Comparison of ENCODE assay signal across 8 cellular contexts in the genomic region with DNA sequence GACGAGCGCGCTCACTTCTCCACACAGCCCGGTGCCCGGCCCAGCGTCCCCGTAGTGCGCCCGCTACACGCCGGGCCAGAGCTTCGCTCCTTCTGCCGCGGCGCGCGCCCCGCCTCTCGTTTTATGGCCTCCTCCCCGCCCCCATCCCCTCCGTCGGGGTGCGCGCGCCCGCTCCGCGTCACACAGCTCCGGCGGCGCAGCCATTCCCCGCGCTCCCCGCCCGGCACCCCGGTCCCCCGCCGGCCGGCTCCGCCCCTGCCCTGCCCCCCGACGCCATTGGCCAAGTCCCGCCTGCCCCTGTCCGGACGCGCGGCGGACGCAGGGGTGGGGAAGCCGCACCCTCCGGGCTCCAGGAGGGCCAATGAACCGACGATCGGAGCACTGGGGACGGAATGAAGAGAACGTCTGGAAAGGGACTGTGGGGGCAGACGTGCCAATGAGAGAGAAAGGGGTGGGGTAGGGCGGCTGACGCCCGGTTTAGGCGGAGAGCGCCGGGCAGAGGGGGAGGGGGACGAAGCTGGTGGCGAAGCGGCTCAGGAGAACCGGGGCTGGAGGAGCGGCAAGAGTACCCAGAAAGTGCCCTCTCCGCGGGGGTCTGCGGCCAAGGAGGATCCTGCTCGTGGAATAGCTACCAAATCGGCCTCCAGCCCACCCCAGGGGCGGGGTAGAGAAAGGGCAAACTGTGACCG. TPM values are rescaled to one million over a fixed set of nuclear protein-coding genes. Genes with fewer than 3 reads are reported as not detected.
DNase-seq lines count a peak whose midpoint lies in the region; ATAC-seq and FAIRE-seq lines count a peak whose summit lies in the region.

A gene with protein sequence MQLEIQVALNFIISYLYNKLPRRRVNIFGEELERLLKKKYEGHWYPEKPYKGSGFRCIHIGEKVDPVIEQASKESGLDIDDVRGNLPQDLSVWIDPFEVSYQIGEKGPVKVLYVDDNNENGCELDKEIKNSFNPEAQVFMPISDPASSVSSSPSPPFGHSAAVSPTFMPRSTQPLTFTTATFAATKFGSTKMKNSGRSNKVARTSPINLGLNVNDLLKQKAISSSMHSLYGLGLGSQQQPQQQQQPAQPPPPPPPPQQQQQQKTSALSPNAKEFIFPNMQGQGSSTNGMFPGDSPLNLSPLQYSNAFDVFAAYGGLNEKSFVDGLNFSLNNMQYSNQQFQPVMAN (minus strand): TSS at position 94 of the 689 bp plus-strand sequence. CDS start 2,337 bp downstream, outside the sequence.

- no peak within 1 kb of the TSS for H2AK5ac ChIP-seq in mesendoderm (ENCODE audit: low read length)

- H2BK5ac ChIP-seq in mesendoderm (ENCODE audit: low read length) = no peak within 1 kb of the TSS

- peak within 1 kb of the TSS; percentile 100 for H3K4me2 ChIP-seq in mesendoderm (ENCODE audit: low read length)

- peak; percentile 62 for ATAC-seq in GM21367 (IDR thresholded peaks at IDR 0.05; ENCODE audit: unreplicated experiment)

- H3K56ac ChIP-seq in mesendoderm (ENCODE audit: low read length) = peak within 1 kb of the TSS; percentile 95

- H3K18ac ChIP-seq in mesendoderm (ENCODE audit: low read length) = peak within 1 kb of the TSS; percentile 99

- H3K36me3 ChIP-seq in effector memory CD4-positive, alpha-beta T cell (ENCODE audit: control insufficient read depth, insufficient read depth, low read length) = peaks cover 15% of the 10 kb centered on the region
- H3K36me3 ChIP-seq in mesendoderm (ENCODE audit: control insufficient read depth, insufficient read depth, low read length) = no peaks in the 10 kb centered on the region

- peaks cover 2% of the 10 kb centered on the region for H3K79me1 ChIP-seq in mesendoderm (ENCODE audit: low read length)

- no peak within 1 kb of the TSS for H4K8ac ChIP-seq in mesendoderm (ENCODE audit: low read depth, low read length)

- peak within 1 kb of the TSS; percentile 85 for H3K23ac ChIP-seq in mesendoderm (ENCODE audit: low read length)

- H3K27me3 ChIP-seq in effector memory CD4-positive, alpha-beta T cell (replicated peaks; ENCODE audit: control insufficient read depth, insufficient read depth, low read length, poor library complexity, severe bottlenecking) = no peaks in the 10 kb centered on the region
- no peaks in the 10 kb centered on the region for H3K27me3 ChIP-seq in mesendoderm (ENCODE audit: insufficient read depth, low read length, poor library complexity)

- no peak within 1 kb of the TSS for H4K5ac ChIP-seq in mesendoderm (ENCODE audit: low read length)

- no CpG with 5 or more reads among the region's 75 CpGs for WGBS in mesendoderm (ENCODE audit: extremely low coverage, insufficient coverage, low lambda C conversion rate)

- peak within 1 kb of the TSS; percentile 97 for H3K27ac ChIP-seq in effector memory CD4-positive, alpha-beta T cell (ENCODE audit: insufficient read depth, low read length, poor library complexity, severe bottlenecking)
- peak within 1 kb of the TSS; percentile 97 for H3K27ac ChIP-seq in mesendoderm (ENCODE audit: low read depth, low read length)

- FAIRE-seq in HTR-8/SVneo (lab: Jason Lieb, UNC) = peak; percentile 99

- peak within 1 kb of the TSS; percentile 71 for H3K4ac ChIP-seq in mesendoderm (ENCODE audit: low read depth, low read length)

- H2BK15ac ChIP-seq in mesendoderm (replicated peaks; ENCODE audit: low read depth) = no peak within 1 kb of the TSS

- H3K9me3 ChIP-seq in effector memory CD4-positive, alpha-beta T cell (ENCODE audit: control insufficient read depth, low read length) = no peaks in the 10 kb centered on the region

- peaks cover 2% of the 10 kb centered on the region for H3K79me2 ChIP-seq in mesendoderm (ENCODE audit: control insufficient read depth, insufficient read depth, low read length)

- DNase-seq in COR-L47 (lab: John Stamatoyannopoulos, UW) (peak; percentile 98), HTR-8/SVneo (ENCODE audit: insufficient read length, low spot score) (peak; percentile 95), NOMO-1 treated with DMSO at 0.1 percent for 48 hours (lab: John Stamatoyannopoulos, UW; ENCODE audit: unreplicated experiment) (peak; percentile 98), mesendoderm (peak; percentile 97)
- DNase-seq in activated CD8-positive, alpha-beta memory T cell treated with anti-CD3 and anti-CD28 coated beads for 4 hours (ENCODE audit: low read depth in 2 of 2) = peak; percentile 88
- DNase-seq in effector memory CD4-positive, alpha-beta T cell = peak; percentile 93 to 95 (median 94)
- peak; percentile 93 for DNase-seq in stimulated activated CD8-positive, alpha-beta memory T cell treated with anti-CD3 and anti-CD28 coated beads, Interleukin-12 subunit alpha, Interleukin-12 subunit beta, amount 100 ng/mL, for 4 hours (ENCODE audit: low read depth)

- H3K4me1 ChIP-seq in effector memory CD4-positive, alpha-beta T cell (ENCODE audit: control insufficient read depth, insufficient read depth, low read length, poor library complexity, severe bottlenecking) = peaks cover 44% of the 10 kb centered on the region
- H3K4me1 ChIP-seq in mesendoderm (ENCODE audit: control insufficient read depth, low read depth, low read length) = no peaks in the 10 kb centered on the region

- peak within 1 kb of the TSS; percentile 88 for H3K9ac ChIP-seq in mesendoderm (ENCODE audit: low read length)

- no peak within 1 kb of the TSS for H2BK120ac ChIP-seq in mesendoderm (ENCODE audit: low read depth, low read length)

- peak within 1 kb of the TSS; percentile 90 for H3K4me3 ChIP-seq in effector memory CD4-positive, alpha-beta T cell (ENCODE audit: insufficient read depth, low read depth, low read length, poor library complexity, severe bottlenecking)
- H3K4me3 ChIP-seq in mesendoderm (ENCODE audit: low read length) = peak within 1 kb of the TSS; percentile 94

RNA-seq across cellular contexts. Expression of the gene that starts here (rescaled TPM):
- 9.4 TPM for polyA plus RNA-seq in mesendoderm (2013, experiment 1 of 2)
- polyA plus RNA-seq in mesendoderm (2013, experiment 2 of 2) = 9.3 TPM

Comparison
In these comparisons a context has a peak if more than half of its experiments do, and no peak if none do; other contexts are left out.
1. Peak in every context shown above with its lines: DNase-seq, ATAC-seq, H3K4me3 ChIP-seq and H3K27ac ChIP-seq.